In the genomic region with DNA sequence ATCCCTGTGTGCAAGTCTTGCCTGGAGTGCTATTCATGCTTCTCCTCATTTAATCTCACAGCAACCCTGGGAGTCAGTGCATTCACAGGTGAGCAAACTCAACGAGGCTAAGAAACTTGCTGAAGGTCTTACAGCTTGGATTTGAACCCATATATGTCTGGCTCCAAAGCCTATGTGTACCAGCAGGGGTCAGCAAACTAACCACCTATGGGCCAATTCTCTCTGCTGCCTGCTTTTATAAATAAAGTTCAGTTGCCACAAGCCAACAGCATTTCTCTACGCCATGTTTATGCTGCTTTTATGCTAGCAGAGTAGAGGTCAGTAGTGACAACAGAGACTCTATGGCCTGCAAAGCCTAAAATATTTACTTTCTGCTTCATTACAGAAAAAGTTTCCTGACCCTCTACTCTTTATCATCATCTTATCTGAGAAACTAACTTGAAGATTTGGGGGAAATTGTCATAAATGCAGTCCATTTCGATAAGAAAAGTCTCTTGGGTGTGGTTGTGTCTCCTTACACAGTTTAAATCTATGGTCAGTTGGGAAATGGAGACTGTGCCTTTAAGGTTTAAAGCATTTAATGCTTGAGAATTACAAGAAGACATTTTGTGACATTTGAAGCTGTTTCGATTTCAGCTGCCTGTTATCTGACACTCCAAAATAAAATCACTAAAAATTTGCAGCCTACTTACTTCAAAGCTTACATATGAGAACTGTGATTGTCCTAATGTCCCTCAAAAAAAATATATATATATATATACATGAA, we compare ENCODE assay signal across 8 cellular contexts.
DNase-seq lines count a peak whose midpoint lies in the region; ATAC-seq and TF ChIP-seq lines count a peak whose summit lies in the region.

No MANE protein-coding gene starts in this region.

- in situ Hi-C loops in SK-MEL-5 (cut with HindIII; ENCODE audit: low pct_unique_long_range_greater_than_20kb, low sequenced_read_pairs), result no loop called here

- H3K4me1 ChIP-seq in ascending aorta, result no peaks in the 10 kb centered on the region

- no peaks in the 10 kb centered on the region for H3K9me3 ChIP-seq in ascending aorta

- H3K27me3 ChIP-seq in ascending aorta, result no peaks in the 10 kb centered on the region

- H3K36me3 ChIP-seq in ascending aorta, result no peaks in the 10 kb centered on the region

- ATAC-seq in GM18498 (IDR thresholded peaks at IDR 0.05; ENCODE audit: unreplicated experiment), result peak; percentile 87
- peak; percentile 60 for ATAC-seq in HG03039 (IDR thresholded peaks at IDR 0.05; ENCODE audit: unreplicated experiment)

- H3K27ac ChIP-seq in ascending aorta (no peak overlapping the region), caudate nucleus (ENCODE audit: low read depth, low read length) (no peak overlapping the region)

- intact Hi-C loops in ascending aorta (cut with DNase I), result no loop called here

- H3K4me3 ChIP-seq in AG10803 (ENCODE audit: low read length) (no peak overlapping the region), ascending aorta (no peak overlapping the region)

- TF ChIP-seq CTCF in AG10803 (conservative IDR thresholded peaks at IDR 0.05; ENCODE audit: low read length) (peak; percentile 62), ascending aorta (IDR thresholded peaks at IDR 0.05) (peak in 1 of 3 experiments; percentile 19)

- DNase-seq in AG10803 (ENCODE audit: low read depth) (peak; percentile 37), SK-MEL-5 (ENCODE audit: low read depth, low spot score) (peak; percentile 80), hepatic stellate cell (ENCODE audit: low spot score) (peak; percentile 11), ascending aorta (ENCODE audit: low spot score in 2 of 2) (no peak), caudate nucleus (lab: John Stamatoyannopoulos, UW) (no peak)
- DNase-seq in activated CD4-positive, CD25-positive, alpha-beta regulatory T cell (lab: John Stamatoyannopoulos, UW), result no peak

Comparison
In these comparisons a context has a peak if more than half of its experiments do, and no peak if none do; other contexts are left out.
1. DNase-seq: peak in AG10803 (single experiment), SK-MEL-5 (single experiment) and hepatic stellate cell (single experiment); none in activated CD4-positive, CD25-positive, alpha-beta regulatory T cell (0 of 4), ascending aorta (0 of 2) and caudate nucleus (0 of 61).